9 cellular contexts compared by ENCODE assay signal in genomic region chr14:20681348-20682126, GRCh38. TPM values are rescaled to one million over a fixed set of nuclear protein-coding genes. Genes with fewer than 3 reads are reported as not detected.
A peak's percentile ranks its signal among the peaks of the same experiment; 100 is the strongest.
DNase-seq lines count a peak whose midpoint lies in the region; ATAC-seq and TF ChIP-seq lines count a peak whose summit lies in the region.
"Had no signal": no experiment of that assay in that cellular context is flagged by ENCODE, and none has a peak within 500 bp of the region (broad histone marks: within the 10 kb centered on the region; RNA-seq: fewer than 3 reads in every experiment).

No MANE protein-coding gene starts in this region.

- H3K9me3 ChIP-seq in left ventricle myocardium inferior (replicated peaks) (no peaks in the 10 kb centered on the region), upper lobe of left lung (no peaks in the 10 kb centered on the region)

- TF ChIP-seq CTCF in C4-2B (conservative IDR thresholded peaks at IDR 0.05) (no peak), left ventricle myocardium inferior (IDR thresholded peaks at IDR 0.05; ENCODE audit: borderline replicate concordance) (no peak), progenitor cell of endocrine pancreas (IDR thresholded peaks at IDR 0.05; ENCODE audit: unreplicated experiment) (no peak), upper lobe of left lung (IDR thresholded peaks at IDR 0.05) (no peak)

- peaks cover 26% of the 10 kb centered on the region for H3K4me1 Mint-ChIP-seq in progenitor cell of endocrine pancreas (ENCODE audit: low read depth)

- H3K27me3 Mint-ChIP-seq in progenitor cell of endocrine pancreas: peaks cover 2% of the 10 kb centered on the region

- H3K27ac ChIP-seq in C4-2B: peak overlapping the region; percentile 92
- H3K27ac ChIP-seq in adipose tissue (ENCODE audit: low read depth, low read length): peak overlapping the region; percentile 91
- peak overlapping the region; percentile 100 for H3K27ac ChIP-seq in left ventricle myocardium inferior (replicated peaks)
- H3K27ac ChIP-seq in upper lobe of left lung: peak overlapping the region; percentile 98 to 100 (median 99)

- no peak overlapping the region for H3K4me3 Mint-ChIP-seq in progenitor cell of endocrine pancreas (ENCODE audit: low read depth)

- H3K27ac Mint-ChIP-seq in progenitor cell of endocrine pancreas: no peak overlapping the region

- H3K36me3 ChIP-seq in left ventricle myocardium inferior: no peaks in the 10 kb centered on the region
- no peaks in the 10 kb centered on the region for H3K36me3 ChIP-seq in upper lobe of left lung

- H3K4me3 ChIP-seq in left ventricle myocardium inferior (peak overlapping the region; percentile 87), upper lobe of left lung (peak overlapping the region; percentile 22 to 81 (median 72))

- H3K4me1 ChIP-seq in left ventricle myocardium inferior: peaks cover 58% of the 10 kb centered on the region
- H3K4me1 ChIP-seq in upper lobe of left lung: peaks cover 24 to 43% (median 31%) of the 10 kb centered on the region in 4 donors

- DNase-seq in LoVo (ENCODE audit: low spot score): peak; percentile 86
- peak; percentile 82 to 93 for DNase-seq in SW 1271 (lab: John Stamatoyannopoulos, UW)
- DNase-seq in left ventricle myocardium inferior: peak; percentile 74
- DNase-seq in progenitor cell of endocrine pancreas (ENCODE audit: low spot score, unreplicated experiment): peak; percentile 83
- peak; percentile 82 to 86 for DNase-seq in upper lobe of left lung

- H3K27me3 ChIP-seq in left ventricle myocardium inferior (ENCODE audit: low read depth) (no peaks in the 10 kb centered on the region), upper lobe of left lung (no peaks in the 10 kb centered on the region)

- TF ChIP-seq POLR2A in upper lobe of left lung (IDR thresholded peaks at IDR 0.05): no peak

- peak; percentile 26 for ATAC-seq in GM21367 (IDR thresholded peaks at IDR 0.05; ENCODE audit: unreplicated experiment)
- peak; percentile 52 to 70 for ATAC-seq in upper lobe of left lung (ENCODE audit: low FRiP score in 2 of 2)

- no peaks in the 10 kb centered on the region for H3K9me3 Mint-ChIP-seq in progenitor cell of endocrine pancreas (ENCODE audit: low read depth)

- WGBS in adipose tissue, 3 donors: 0 to 1% (median 1%) methylated on average over 25 of the region's 25 CpGs
- WGBS in upper lobe of left lung, 2 donors: 1% methylated on average over 24 to 25 of the region's 25 CpGs

- no peak for TF ChIP-seq EP300 in upper lobe of left lung (IDR thresholded peaks at IDR 0.05)

- intact Hi-C loops in left ventricle myocardium inferior (cut with micrococcal nuclease): loop anchor here (5.0 kb wide), 2 partner anchors 69 to 349 kb away; partner anchors contain the start of gene CCNB1IP1

- no peaks in the 10 kb centered on the region for H3K36me3 Mint-ChIP-seq in progenitor cell of endocrine pancreas (ENCODE audit: insufficient read depth)

RNA-seq across cellular contexts. Expression of gene RNASE4, which starts 2.8 kb away (rescaled TPM):
- polyA plus RNA-seq in adipose tissue: 100 to 1,000 TPM in 1 of 3 donors, 10 to 100 TPM in 2; 19.6 to 117 (median 78.8) TPM
- total RNA-seq in left ventricle myocardium inferior: 9.0 TPM
- total RNA-seq in progenitor cell of endocrine pancreas: 5.7 TPM in 2 replicates
- total RNA-seq in upper lobe of left lung: 100 to 1,000 TPM in 1 of 6 donors, 10 to 100 TPM in 5; 14.7 to 108 (median 26.7) TPM

RNA-seq across cellular contexts. Expression of gene ANG, which starts 7.0 kb away (rescaled TPM):
- 10 to 100 TPM; 16.0 to 71.9 (median 41.8) TPM for polyA plus RNA-seq in adipose tissue
- total RNA-seq in left ventricle myocardium inferior (3.7 TPM), progenitor cell of endocrine pancreas (8.0 and 8.3 TPM in 2 replicates), upper lobe of left lung (10 to 100 TPM; 16.8 to 47.4 (median 29.5) TPM)

RNA-seq across cellular contexts. Expression of gene OR6S1, which starts 40.0 kb away (rescaled TPM):
- not detected for polyA plus RNA-seq in adipose tissue
- total RNA-seq in left ventricle myocardium inferior (not detected), progenitor cell of endocrine pancreas (not detected in 2 replicates), upper lobe of left lung (not detected)
- total RNA-seq: activated CD8-positive, alpha-beta memory T cell treated with anti-CD3 and anti-CD28 coated beads for 36 hours had no signal

Comparison
In these comparisons a context has a peak if more than half of its experiments do, and no peak if none do; other contexts are left out.
1. Peak in every context shown above with its lines: DNase-seq, ATAC-seq, H3K4me3 ChIP-seq and H3K27ac ChIP-seq.